In the genomic region with DNA sequence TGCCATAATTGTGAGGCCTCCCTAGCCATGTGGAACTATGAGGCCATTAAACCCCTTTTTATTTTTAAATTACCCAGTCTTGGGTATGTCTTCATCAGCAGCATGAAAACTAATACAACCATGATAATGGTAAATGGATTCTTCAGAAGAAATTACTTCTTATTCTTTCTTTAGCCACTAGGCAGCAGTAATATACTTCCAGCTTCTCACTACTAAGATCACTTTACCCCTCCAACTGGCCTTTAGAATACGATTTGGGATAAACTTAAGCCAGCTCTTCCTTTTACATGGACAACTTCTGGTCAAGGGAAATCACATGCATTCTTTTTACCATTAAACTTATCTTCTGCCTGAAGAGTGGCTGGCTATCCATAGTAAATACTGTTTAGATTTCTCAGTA, we compare ENCODE assay signal across 20 cellular contexts.
DNase-seq lines count a peak whose midpoint lies in the region; ATAC-seq, FAIRE-seq and TF ChIP-seq lines count a peak whose summit lies in the region.
"Had no signal": no experiment of that assay in that cellular context is flagged by ENCODE, and none has a peak within 500 bp of the region (broad histone marks: within the 10 kb centered on the region; RNA-seq: fewer than 3 reads in every experiment).

No MANE protein-coding gene starts in this region.

- no peak overlapping the region for H3K27ac Mint-ChIP-seq in stimulated activated effector memory CD8-positive, alpha-beta T cell treated with anti-CD3 and anti-CD28 coated beads, Interleukin-12 subunit alpha, Interleukin-12 subunit beta, amount 100 ng/mL, for 72 hours
- H3K27ac Mint-ChIP-seq: CD4-positive, alpha-beta T cell; nephron; stimulated activated naive B cell treated with anti-CD40 and anti-IgM and Interleukin-4, amounts not matched to agents 10 μg/mL and 1 μg/mL and 100 μg/mL, for 72 hours had no signal

- no peaks in the 10 kb centered on the region for H3F3A ChIP-seq in Loucy (ENCODE audit: low read depth)

- no peaks in the 10 kb centered on the region for H4K20me1 ChIP-seq in Loucy (ENCODE audit: insufficient read depth, low read length, poor library complexity, severe bottlenecking)

- no peaks in the 10 kb centered on the region for H3K4me1 ChIP-seq in Loucy (ENCODE audit: insufficient read depth, low read length, poor library complexity, severe bottlenecking)
- H3K4me1 ChIP-seq: right atrium auricular region, vagina had no signal

- TF ChIP-seq CTCF in C4-2B (conservative IDR thresholded peaks at IDR 0.05): peak; percentile 34
- peak; percentile 35; the same call in 1 of the 2 replicates for TF ChIP-seq CTCF in Loucy (conservative IDR thresholded peaks at IDR 0.05; ENCODE audit: low read length)
- peak; percentile 28 for TF ChIP-seq CTCF in bronchial epithelial cell (IDR thresholded peaks at IDR 0.05; ENCODE audit: insufficient read depth, low read length, severe bottlenecking)

- no peaks in the 10 kb centered on the region for H3K79me2 ChIP-seq in Loucy (ENCODE audit: insufficient read depth, low read length)

- H3K27me3 ChIP-seq in Loucy (ENCODE audit: insufficient read depth, low read length, poor library complexity, severe bottlenecking) (no peaks in the 10 kb centered on the region), bronchial epithelial cell (ENCODE audit: control insufficient read depth, insufficient read depth, low read length) (peaks cover 3% of the 10 kb centered on the region)
- H3K27me3 ChIP-seq: right atrium auricular region, vagina had no signal

- ATAC-seq in GM18498 (IDR thresholded peaks at IDR 0.05; ENCODE audit: unreplicated experiment): no peak
- ATAC-seq in stimulated activated effector memory CD8-positive, alpha-beta T cell treated with anti-CD3 and anti-CD28 coated beads, Interleukin-12 subunit alpha, Interleukin-12 subunit beta, amount 100 ng/mL, for 72 hours: no peak
- ATAC-seq: stimulated activated naive B cell treated with anti-CD40 and anti-IgM and Interleukin-4, amounts not matched to agents 10 μg/mL and 1 μg/mL and 100 μg/mL, for 72 hours had no signal

- H3K27ac ChIP-seq in C4-2B: no peak overlapping the region
- H3K27ac ChIP-seq: right atrium auricular region, vagina had no signal

- no peak overlapping the region for H3K4me2 ChIP-seq in Loucy (ENCODE audit: low read depth, low read length, poor library complexity, severe bottlenecking)

- no peak overlapping the region for H3K9ac ChIP-seq in Loucy (ENCODE audit: low read depth, low read length, poor library complexity, severe bottlenecking)

- no peak for FAIRE-seq in bronchial epithelial cell (lab: Jason Lieb, UNC)
- FAIRE-seq: GM19239, TTC549 had no signal

- no peak overlapping the region for H3K4me3 Mint-ChIP-seq in stimulated activated effector memory CD8-positive, alpha-beta T cell treated with anti-CD3 and anti-CD28 coated beads, Interleukin-12 subunit alpha, Interleukin-12 subunit beta, amount 100 ng/mL, for 72 hours
- H3K4me3 Mint-ChIP-seq: CD4-positive, alpha-beta T cell; nephron; stimulated activated naive B cell treated with anti-CD40 and anti-IgM and Interleukin-4, amounts not matched to agents 10 μg/mL and 1 μg/mL and 100 μg/mL, for 72 hours had no signal

- DNase-seq in bronchial epithelial cell (ENCODE audit: low read depth) (peak; percentile 35), kidney tubule cell (ENCODE audit: low spot score) (peak; percentile 12), CD1c-positive myeloid dendritic cell (ENCODE audit: extremely low spot score) (no peak)
- DNase-seq in stimulated activated effector memory CD8-positive, alpha-beta T cell treated with anti-CD3 and anti-CD28 coated beads, Interleukin-12 subunit alpha, Interleukin-12 subunit beta, amount 100 ng/mL, for 72 hours (ENCODE audit: low spot score in 2 of 2): no peak
- DNase-seq in activated naive CD4-positive, alpha-beta T cell (lab: John Stamatoyannopoulos, UW): no peak
- DNase-seq: activated CD8-positive, alpha-beta memory T cell treated with anti-CD3 and anti-CD28 coated beads for 24 hours; activated gamma-delta T cell; CD4-positive, alpha-beta T cell; central memory CD4-positive, alpha-beta T cell; NCI-H69; RPMI8226; stimulated activated naive B cell treated with anti-CD40 and anti-IgM and Interleukin-4, amounts not matched to agents 10 μg/mL and 1 μg/mL and 100 μg/mL, for 72 hours had no signal

- H3K36me3 ChIP-seq in Loucy (ENCODE audit: insufficient read depth, low read length): no peaks in the 10 kb centered on the region
- H3K36me3 ChIP-seq in bronchial epithelial cell (ENCODE audit: control insufficient read depth, insufficient read depth, low read length): no peaks in the 10 kb centered on the region
- H3K36me3 ChIP-seq: right atrium auricular region, vagina had no signal

- H3K4me3 ChIP-seq in Loucy (ENCODE audit: low read length, poor library complexity, severe bottlenecking): no peak overlapping the region
- no peak overlapping the region for H3K4me3 ChIP-seq in bronchial epithelial cell (ENCODE audit: low read depth, low read length)
- H3K4me3 ChIP-seq: right atrium auricular region, vagina had no signal

- no peaks in the 10 kb centered on the region for H3K9me3 Mint-ChIP-seq in stimulated activated effector memory CD8-positive, alpha-beta T cell treated with anti-CD3 and anti-CD28 coated beads, Interleukin-12 subunit alpha, Interleukin-12 subunit beta, amount 100 ng/mL, for 72 hours

- peaks cover 4% of the 10 kb centered on the region for H3K4me1 Mint-ChIP-seq in stimulated activated effector memory CD8-positive, alpha-beta T cell treated with anti-CD3 and anti-CD28 coated beads, Interleukin-12 subunit alpha, Interleukin-12 subunit beta, amount 100 ng/mL, for 72 hours
- H3K4me1 Mint-ChIP-seq: nephron had no signal

- peaks cover 3% of the 10 kb centered on the region; the same call in 1 of the 2 replicates for H3K9me3 ChIP-seq in Loucy (ENCODE audit: insufficient read depth, low read depth, low read length)
- H3K9me3 ChIP-seq: vagina had no signal

- H3K36me3 Mint-ChIP-seq in stimulated activated effector memory CD8-positive, alpha-beta T cell treated with anti-CD3 and anti-CD28 coated beads, Interleukin-12 subunit alpha, Interleukin-12 subunit beta, amount 100 ng/mL, for 72 hours: no peaks in the 10 kb centered on the region
- H3K36me3 Mint-ChIP-seq: stimulated activated naive B cell treated with anti-CD40 and anti-IgM and Interleukin-4, amounts not matched to agents 10 μg/mL and 1 μg/mL and 100 μg/mL, for 72 hours had no signal

- no peak overlapping the region for H2AFZ ChIP-seq in Loucy (ENCODE audit: low read length)

- no peaks in the 10 kb centered on the region for H3K9me2 ChIP-seq in Loucy (replicated peaks; ENCODE audit: low read depth, low read length)

Comparison
In these comparisons a context has a peak if more than half of its experiments do, and no peak if none do; other contexts are left out.
1. DNase-seq: peak in bronchial epithelial cell (single experiment) and kidney tubule cell (single experiment); none in CD1c-positive myeloid dendritic cell (single experiment), stimulated activated effector memory CD8-positive, alpha-beta T cell treated with anti-CD3 and anti-CD28 coated beads, Interleukin-12 subunit alpha, Interleukin-12 subunit beta, amount 100 ng/mL, for 72 hours (0 of 2) and activated naive CD4-positive, alpha-beta T cell (0 of 4).
2. Peak in every context shown above with its lines, with median percentiles within 50 percentile points of each other: CTCF ChIP-seq.